Comparison of ENCODE assay signal across 8 cellular contexts in genomic region chr20:17895641-17896246, GRCh38.
DNase-seq lines count a peak whose midpoint lies in the region; ATAC-seq and TF ChIP-seq lines count a peak whose summit lies in the region.

No MANE protein-coding gene starts in this region.

- no peak for TF ChIP-seq POLR2A in NB4 (IDR thresholded peaks at IDR 0.05; ENCODE audit: extremely low read depth, insufficient read length)

- H3K4me3 ChIP-seq in NB4 (ENCODE audit: low read depth, low read length), result no peak overlapping the region

- DNase-seq in NB4 (ENCODE audit: low read depth) (peak; percentile 45), caudate nucleus (lab: John Stamatoyannopoulos, UW) (peak in 22 of 61 donors; percentile 13 to 57 (median 29)), mesenteric fat pad (ENCODE audit: low spot score) (peak; percentile 93), NOMO-1 (lab: John Stamatoyannopoulos, UW; ENCODE audit: unreplicated experiment in 2 of 2) (no peak), H4 (ENCODE audit: low spot score) (no peak), midbrain (lab: John Stamatoyannopoulos, UW) (no peak)
- peak; percentile 18 to 33 for DNase-seq in stimulated activated CD8-positive, alpha-beta memory T cell treated with anti-CD3 and anti-CD28 coated beads, Interleukin-4, amount 100 ng/mL, for 4 hours (ENCODE audit: low read depth in 2 of 2, low spot score in 1 of 2)

- H3K27ac ChIP-seq in caudate nucleus (ENCODE audit: low read depth, low read length), result peak overlapping the region; percentile 20

- no peak for TF ChIP-seq CTCF in NB4 (IDR thresholded peaks at IDR 0.05; ENCODE audit: low read depth, low read length)

- ATAC-seq in GM21447 (IDR thresholded peaks at IDR 0.05; ENCODE audit: unreplicated experiment), result peak; percentile 67

Comparison
In these comparisons a context has a peak if more than half of its experiments do, and no peak if none do; other contexts are left out.
1. DNase-seq: peak in NB4 (single experiment), mesenteric fat pad (single experiment) and stimulated activated CD8-positive, alpha-beta memory T cell treated with anti-CD3 and anti-CD28 coated beads, Interleukin-4, amount 100 ng/mL, for 4 hours (2 of 2); none in NOMO-1 (0 of 2), H4 (single experiment) and midbrain (single experiment).